In the genomic region with DNA sequence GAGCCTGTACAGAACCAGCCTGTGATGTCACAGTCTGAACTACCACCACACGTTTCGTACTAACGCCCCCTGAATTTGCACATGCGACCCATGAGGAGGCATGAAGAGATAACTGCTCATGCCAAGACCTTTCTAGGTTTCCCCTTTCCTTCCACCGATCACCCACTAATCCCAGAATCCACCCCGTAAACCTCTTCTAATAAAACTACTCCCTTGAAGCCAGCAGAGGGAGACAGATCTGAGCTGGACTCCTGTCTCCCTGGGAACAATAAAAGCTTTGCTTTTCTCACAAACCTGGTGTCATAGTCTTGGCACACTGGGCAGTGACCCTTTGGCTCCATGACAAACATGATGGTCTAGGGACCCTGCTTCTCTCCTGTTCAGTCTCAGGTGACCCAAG, we compare ENCODE assay signal across 1 cellular context.
TF ChIP-seq lines count a peak whose summit lies in the region.

No MANE protein-coding gene starts in this region.

TF ChIP-seq in H1, 55 proteins besides CTCF, POLR2A, EP300 and RAD21 (continued from another document):
- TF ChIP-seq TAF7 (optimal IDR thresholded peaks at IDR 0.05; ENCODE audit: borderline replicate concordance, low read depth, low read length) (no peak), SUZ12 (IDR thresholded peaks at IDR 0.05; ENCODE audit: low read length) (no peak), FOSL1 (IDR thresholded peaks at IDR 0.05; ENCODE audit: insufficient read depth, low read depth, low read length) (no peak), NRF1 (IDR thresholded peaks at IDR 0.05; ENCODE audit: low read depth, low read length) (no peak)
- TF ChIP-seq, protein P1, sequence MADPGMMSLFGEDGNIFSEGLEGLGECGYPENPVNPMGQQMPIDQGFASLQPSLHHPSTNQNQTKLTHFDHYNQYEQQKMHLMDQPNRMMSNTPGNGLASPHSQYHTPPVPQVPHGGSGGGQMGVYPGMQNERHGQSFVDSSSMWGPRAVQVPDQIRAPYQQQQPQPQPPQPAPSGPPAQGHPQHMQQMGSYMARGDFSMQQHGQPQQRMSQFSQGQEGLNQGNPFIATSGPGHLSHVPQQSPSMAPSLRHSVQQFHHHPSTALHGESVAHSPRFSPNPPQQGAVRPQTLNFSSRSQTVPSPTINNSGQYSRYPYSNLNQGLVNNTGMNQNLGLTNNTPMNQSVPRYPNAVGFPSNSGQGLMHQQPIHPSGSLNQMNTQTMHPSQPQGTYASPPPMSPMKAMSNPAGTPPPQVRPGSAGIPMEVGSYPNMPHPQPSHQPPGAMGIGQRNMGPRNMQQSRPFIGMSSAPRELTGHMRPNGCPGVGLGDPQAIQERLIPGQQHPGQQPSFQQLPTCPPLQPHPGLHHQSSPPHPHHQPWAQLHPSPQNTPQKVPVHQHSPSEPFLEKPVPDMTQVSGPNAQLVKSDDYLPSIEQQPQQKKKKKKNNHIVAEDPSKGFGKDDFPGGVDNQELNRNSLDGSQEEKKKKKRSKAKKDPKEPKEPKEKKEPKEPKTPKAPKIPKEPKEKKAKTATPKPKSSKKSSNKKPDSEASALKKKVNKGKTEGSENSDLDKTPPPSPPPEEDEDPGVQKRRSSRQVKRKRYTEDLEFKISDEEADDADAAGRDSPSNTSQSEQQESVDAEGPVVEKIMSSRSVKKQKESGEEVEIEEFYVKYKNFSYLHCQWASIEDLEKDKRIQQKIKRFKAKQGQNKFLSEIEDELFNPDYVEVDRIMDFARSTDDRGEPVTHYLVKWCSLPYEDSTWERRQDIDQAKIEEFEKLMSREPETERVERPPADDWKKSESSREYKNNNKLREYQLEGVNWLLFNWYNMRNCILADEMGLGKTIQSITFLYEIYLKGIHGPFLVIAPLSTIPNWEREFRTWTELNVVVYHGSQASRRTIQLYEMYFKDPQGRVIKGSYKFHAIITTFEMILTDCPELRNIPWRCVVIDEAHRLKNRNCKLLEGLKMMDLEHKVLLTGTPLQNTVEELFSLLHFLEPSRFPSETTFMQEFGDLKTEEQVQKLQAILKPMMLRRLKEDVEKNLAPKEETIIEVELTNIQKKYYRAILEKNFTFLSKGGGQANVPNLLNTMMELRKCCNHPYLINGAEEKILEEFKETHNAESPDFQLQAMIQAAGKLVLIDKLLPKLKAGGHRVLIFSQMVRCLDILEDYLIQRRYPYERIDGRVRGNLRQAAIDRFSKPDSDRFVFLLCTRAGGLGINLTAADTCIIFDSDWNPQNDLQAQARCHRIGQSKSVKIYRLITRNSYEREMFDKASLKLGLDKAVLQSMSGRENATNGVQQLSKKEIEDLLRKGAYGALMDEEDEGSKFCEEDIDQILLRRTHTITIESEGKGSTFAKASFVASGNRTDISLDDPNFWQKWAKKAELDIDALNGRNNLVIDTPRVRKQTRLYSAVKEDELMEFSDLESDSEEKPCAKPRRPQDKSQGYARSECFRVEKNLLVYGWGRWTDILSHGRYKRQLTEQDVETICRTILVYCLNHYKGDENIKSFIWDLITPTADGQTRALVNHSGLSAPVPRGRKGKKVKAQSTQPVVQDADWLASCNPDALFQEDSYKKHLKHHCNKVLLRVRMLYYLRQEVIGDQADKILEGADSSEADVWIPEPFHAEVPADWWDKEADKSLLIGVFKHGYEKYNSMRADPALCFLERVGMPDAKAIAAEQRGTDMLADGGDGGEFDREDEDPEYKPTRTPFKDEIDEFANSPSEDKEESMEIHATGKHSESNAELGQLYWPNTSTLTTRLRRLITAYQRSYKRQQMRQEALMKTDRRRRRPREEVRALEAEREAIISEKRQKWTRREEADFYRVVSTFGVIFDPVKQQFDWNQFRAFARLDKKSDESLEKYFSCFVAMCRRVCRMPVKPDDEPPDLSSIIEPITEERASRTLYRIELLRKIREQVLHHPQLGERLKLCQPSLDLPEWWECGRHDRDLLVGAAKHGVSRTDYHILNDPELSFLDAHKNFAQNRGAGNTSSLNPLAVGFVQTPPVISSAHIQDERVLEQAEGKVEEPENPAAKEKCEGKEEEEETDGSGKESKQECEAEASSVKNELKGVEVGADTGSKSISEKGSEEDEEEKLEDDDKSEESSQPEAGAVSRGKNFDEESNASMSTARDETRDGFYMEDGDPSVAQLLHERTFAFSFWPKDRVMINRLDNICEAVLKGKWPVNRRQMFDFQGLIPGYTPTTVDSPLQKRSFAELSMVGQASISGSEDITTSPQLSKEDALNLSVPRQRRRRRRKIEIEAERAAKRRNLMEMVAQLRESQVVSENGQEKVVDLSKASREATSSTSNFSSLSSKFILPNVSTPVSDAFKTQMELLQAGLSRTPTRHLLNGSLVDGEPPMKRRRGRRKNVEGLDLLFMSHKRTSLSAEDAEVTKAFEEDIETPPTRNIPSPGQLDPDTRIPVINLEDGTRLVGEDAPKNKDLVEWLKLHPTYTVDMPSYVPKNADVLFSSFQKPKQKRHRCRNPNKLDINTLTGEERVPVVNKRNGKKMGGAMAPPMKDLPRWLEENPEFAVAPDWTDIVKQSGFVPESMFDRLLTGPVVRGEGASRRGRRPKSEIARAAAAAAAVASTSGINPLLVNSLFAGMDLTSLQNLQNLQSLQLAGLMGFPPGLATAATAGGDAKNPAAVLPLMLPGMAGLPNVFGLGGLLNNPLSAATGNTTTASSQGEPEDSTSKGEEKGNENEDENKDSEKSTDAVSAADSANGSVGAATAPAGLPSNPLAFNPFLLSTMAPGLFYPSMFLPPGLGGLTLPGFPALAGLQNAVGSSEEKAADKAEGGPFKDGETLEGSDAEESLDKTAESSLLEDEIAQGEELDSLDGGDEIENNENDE (IDR thresholded peaks at IDR 0.05; ENCODE audit: insufficient replicate concordance, low read length) = no peak
TF ChIP-seq in H1: peak in this region for 0.
